13 cellular contexts compared by ENCODE assay signal in genomic region chr20:47400685-47401084, GRCh38. TPM values are rescaled to one million over a fixed set of nuclear protein-coding genes. Genes with fewer than 3 reads are reported as not detected.
A peak's percentile ranks its signal among the peaks of the same experiment; 100 is the strongest.
DNase-seq lines count a peak whose midpoint lies in the region; ATAC-seq lines count a peak whose summit lies in the region.
"Had no signal": no experiment of that assay in that cellular context is flagged by ENCODE, and none has a peak within 500 bp of the region (broad histone marks: within the 10 kb centered on the region; RNA-seq: fewer than 3 reads in every experiment).

No MANE protein-coding gene starts in this region.

- no peak overlapping the region for H3K9ac ChIP-seq in mesendoderm (ENCODE audit: low read length)

- no peak overlapping the region for H3K56ac ChIP-seq in mesendoderm (ENCODE audit: low read length)

- H3K79me1 ChIP-seq in mesendoderm (ENCODE audit: low read length), result no peaks in the 10 kb centered on the region

- peaks cover 3% of the 10 kb centered on the region for H3K4me1 Mint-ChIP-seq in activated naive CD4-positive, alpha-beta T cell treated with anti-CD3 and anti-CD28 coated beads for 36 hours (ENCODE audit: low read depth)

- no peak for ATAC-seq in GM21390 (IDR thresholded peaks at IDR 0.05; ENCODE audit: unreplicated experiment)
- no peak for ATAC-seq in aorta (ENCODE audit: low FRiP score)
- ATAC-seq in GM21786 (IDR thresholded peaks at IDR 0.05; ENCODE audit: unreplicated experiment), result no peak
- ATAC-seq: upper lobe of right lung had no signal

- no peaks in the 10 kb centered on the region for H3K36me3 Mint-ChIP-seq in activated naive CD4-positive, alpha-beta T cell treated with anti-CD3 and anti-CD28 coated beads for 36 hours (ENCODE audit: low read depth)
- H3K36me3 Mint-ChIP-seq: natural killer cell treated with Interleukin-12 subunit alpha and Interleukin-12 subunit beta and Interleukin-15 and Interleukin-18, amount 100 ng/mL, for 72 hours had no signal

- H3K23ac ChIP-seq in mesendoderm (ENCODE audit: low read length), result no peak overlapping the region

- H3K4me3 Mint-ChIP-seq in activated naive CD4-positive, alpha-beta T cell treated with anti-CD3 and anti-CD28 coated beads for 36 hours, result no peak overlapping the region
- H3K4me3 Mint-ChIP-seq: B cell; natural killer cell treated with Interleukin-12 subunit alpha and Interleukin-12 subunit beta and Interleukin-15 and Interleukin-18, amount 100 ng/mL, for 72 hours had no signal

- peak; percentile 5 for DNase-seq in activated naive CD4-positive, alpha-beta T cell treated with Interleukin-2 at 50 U/mL for 16 hours
- no peak for DNase-seq in activated naive CD4-positive, alpha-beta T cell treated with anti-CD3 and anti-CD28 coated beads for 36 hours
- peak; percentile 39 for DNase-seq in HT-29 (ENCODE audit: low spot score)
- peak; percentile 39 for DNase-seq in SW480 (ENCODE audit: low spot score)
- DNase-seq in mesendoderm, result peak; percentile 65
- no peak for DNase-seq in aorta
- DNase-seq: NCI-H2081, upper lobe of right lung had no signal

- H3K9me3 ChIP-seq in aorta (ENCODE audit: control insufficient read depth, low read length), result no peaks in the 10 kb centered on the region
- H3K9me3 ChIP-seq: upper lobe of right lung had no signal

- no peaks in the 10 kb centered on the region for H3K79me2 ChIP-seq in mesendoderm (ENCODE audit: control insufficient read depth, insufficient read depth, low read length)

- H3K4me1 ChIP-seq in mesendoderm (ENCODE audit: control insufficient read depth, low read depth, low read length) (no peaks in the 10 kb centered on the region), aorta (ENCODE audit: control insufficient read depth in 1 of 2, insufficient read depth in 2 of 2, low read length in 2 of 2) (peaks cover 0 to 4% of the 10 kb centered on the region in 2 donors)
- H3K4me1 ChIP-seq: upper lobe of right lung had no signal

- no peak overlapping the region for H3K4me3 ChIP-seq in mesendoderm (ENCODE audit: low read length)
- no peak overlapping the region for H3K4me3 ChIP-seq in aorta (ENCODE audit: low read length in 2 of 2)
- H3K4me3 ChIP-seq: upper lobe of right lung had no signal

- no peak overlapping the region for H3K27ac Mint-ChIP-seq in activated naive CD4-positive, alpha-beta T cell treated with anti-CD3 and anti-CD28 coated beads for 36 hours
- H3K27ac Mint-ChIP-seq: B cell; natural killer cell treated with Interleukin-12 subunit alpha and Interleukin-12 subunit beta and Interleukin-15 and Interleukin-18, amount 100 ng/mL, for 72 hours had no signal

- no peaks in the 10 kb centered on the region for H3K9me3 Mint-ChIP-seq in activated naive CD4-positive, alpha-beta T cell treated with anti-CD3 and anti-CD28 coated beads for 36 hours
- H3K9me3 Mint-ChIP-seq: natural killer cell treated with Interleukin-12 subunit alpha and Interleukin-12 subunit beta and Interleukin-15 and Interleukin-18, amount 100 ng/mL, for 72 hours had no signal

- no peak overlapping the region for H4K8ac ChIP-seq in mesendoderm (ENCODE audit: low read depth, low read length)

- H3K4me2 ChIP-seq in mesendoderm (ENCODE audit: low read length), result no peak overlapping the region

- no peak overlapping the region for H2AK5ac ChIP-seq in mesendoderm (ENCODE audit: low read length)

- H3K4ac ChIP-seq in mesendoderm (ENCODE audit: low read depth, low read length), result no peak overlapping the region

- no peaks in the 10 kb centered on the region for H3K27me3 ChIP-seq in mesendoderm (ENCODE audit: insufficient read depth, low read length, poor library complexity)
- H3K27me3 ChIP-seq in aorta (ENCODE audit: control insufficient read depth in 1 of 2, insufficient read depth in 2 of 2, low read length in 1 of 2), result no peaks in the 10 kb centered on the region
- H3K27me3 ChIP-seq: upper lobe of right lung had no signal

- H2BK15ac ChIP-seq in mesendoderm (replicated peaks; ENCODE audit: low read depth), result no peak overlapping the region

- no peak overlapping the region for H3K27ac ChIP-seq in mesendoderm (ENCODE audit: low read depth, low read length)
- no peak overlapping the region for H3K27ac ChIP-seq in aorta (ENCODE audit: low read depth in 1 of 2, low read length in 2 of 2)
- H3K27ac ChIP-seq: HL-60, upper lobe of right lung had no signal

- no peaks in the 10 kb centered on the region for H3K27me3 Mint-ChIP-seq in activated naive CD4-positive, alpha-beta T cell treated with anti-CD3 and anti-CD28 coated beads for 36 hours (ENCODE audit: low read depth)
- H3K27me3 Mint-ChIP-seq: B cell; natural killer cell treated with Interleukin-12 subunit alpha and Interleukin-12 subunit beta and Interleukin-15 and Interleukin-18, amount 100 ng/mL, for 72 hours had no signal

- no peak overlapping the region for H3K18ac ChIP-seq in mesendoderm (ENCODE audit: low read length)

- H4K5ac ChIP-seq in mesendoderm (ENCODE audit: low read length), result no peak overlapping the region

- no CpG with 5 or more reads among the region's 5 CpGs for WGBS in mesendoderm (ENCODE audit: extremely low coverage, insufficient coverage, low lambda C conversion rate)
- WGBS in aorta, 2 donors, result 96 to 98% methylated on average over 5 of the region's 5 CpGs

- intact Hi-C loops in activated naive CD4-positive, alpha-beta T cell treated with anti-CD3 and anti-CD28 coated beads for 36 hours (cut with micrococcal nuclease), result no loop called here
- intact Hi-C loops in aorta (cut with DNase I), result no loop called here

- H2BK5ac ChIP-seq in mesendoderm (ENCODE audit: low read length), result no peak overlapping the region

- CTCF ChIA-PET in activated naive CD4-positive, alpha-beta T cell treated with anti-CD3 and anti-CD28 coated beads for 36 hours (lab: Charles Lee), result no interaction called here

- H3K36me3 ChIP-seq in mesendoderm (ENCODE audit: control insufficient read depth, insufficient read depth, low read length), result no peaks in the 10 kb centered on the region
- no peaks in the 10 kb centered on the region for H3K36me3 ChIP-seq in aorta (ENCODE audit: control insufficient read depth in 1 of 2, insufficient read depth in 2 of 2, low read length in 1 of 2)
- H3K36me3 ChIP-seq: upper lobe of right lung had no signal

- no peak overlapping the region for H2BK120ac ChIP-seq in mesendoderm (ENCODE audit: low read depth, low read length)

RNA-seq across cellular contexts. Expression of gene ZMYND8, which starts 44.2 kb away (rescaled TPM):
- total RNA-seq in activated naive CD4-positive, alpha-beta T cell treated with anti-CD3 and anti-CD28 coated beads for 36 hours, result 10 to 100 TPM; 30.3 to 33.0 TPM
- 30.9 and 35.6 TPM in 2 replicates for total RNA-seq in HT-29 (2014; rRNA removed; shearing (Covaris generic))
- polyA plus RNA-seq in mesendoderm (2013, experiment 1 of 2), result 29.6 TPM
- 30.9 TPM for polyA plus RNA-seq in mesendoderm (2013, experiment 2 of 2)
- total RNA-seq in aorta, result 10 to 100 TPM; 19.1 to 27.4 TPM
- 1 to 10 TPM; 4.5 to 9.1 TPM for polyA plus RNA-seq in aorta

Comparison
In these comparisons a context has a peak if more than half of its experiments do, and no peak if none do; other contexts are left out.
1. DNase-seq: peak in activated naive CD4-positive, alpha-beta T cell treated with Interleukin-2 at 50 U/mL for 16 hours (single experiment), HT-29 (single experiment), SW480 (single experiment) and mesendoderm (single experiment); none in activated naive CD4-positive, alpha-beta T cell treated with anti-CD3 and anti-CD28 coated beads for 36 hours (single experiment) and aorta (0 of 2).